7 cellular contexts compared by ENCODE assay signal in the genomic region with DNA sequence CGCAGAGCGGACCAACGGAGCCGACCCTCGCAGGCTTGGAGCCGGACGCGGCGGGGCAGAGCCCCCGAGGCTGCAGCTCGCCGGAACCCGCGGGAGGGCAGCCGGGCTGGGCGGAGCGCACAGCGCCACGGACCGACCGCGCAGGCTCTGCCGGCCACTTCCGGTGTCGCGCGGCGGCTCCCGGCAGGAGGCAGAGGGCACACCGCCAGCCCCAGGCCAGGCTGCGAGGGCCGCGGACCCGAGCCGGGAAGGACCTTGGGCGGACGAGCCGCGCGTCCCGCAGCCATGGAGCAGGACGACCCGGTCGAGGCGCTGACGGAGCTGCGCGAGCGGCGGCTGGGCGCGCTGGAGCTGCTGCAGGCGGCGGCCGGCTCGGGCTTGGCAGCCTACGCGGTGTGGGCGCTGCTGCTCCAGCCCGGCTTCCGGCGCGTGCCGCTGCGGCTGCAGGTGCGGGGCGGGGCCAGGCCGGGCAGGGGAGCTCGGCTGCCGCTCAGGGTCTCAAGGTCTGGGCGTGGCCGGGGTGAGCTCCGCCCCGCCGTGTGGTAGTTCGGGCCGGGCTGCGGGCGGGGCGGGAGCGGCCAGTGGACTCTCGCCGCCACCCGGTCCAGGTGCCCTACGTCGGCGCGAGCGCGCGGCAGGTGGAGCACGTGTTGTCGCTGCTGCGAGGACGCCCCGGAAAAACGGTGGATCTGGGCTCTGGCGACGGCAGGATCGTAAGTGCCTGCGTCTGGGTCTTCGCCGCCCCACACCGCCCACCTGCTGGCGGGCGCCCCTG. TPM values are rescaled to one million over a fixed set of nuclear protein-coding genes. Genes with fewer than 3 reads are reported as not detected.
A peak's percentile ranks its signal among the peaks of the same experiment; 100 is the strongest.
DNase-seq lines count a peak whose midpoint lies in the region; ATAC-seq and TF ChIP-seq lines count a peak whose summit lies in the region.

Gene ANTKMT, plus strand, starts transcription at position 157 of the 775 bp plus-strand sequence. Its CDS starts 129 bp downstream, at position 286.

- peak within 1 kb of the TSS; percentile 96 for H3K27ac ChIP-seq in hepatocyte

- peak within 1 kb of the TSS; percentile 100 for H3K4me2 ChIP-seq in hepatocyte

- peak; percentile 96 for TF ChIP-seq POLR2A in GM15510 (IDR thresholded peaks at IDR 0.05; ENCODE audit: borderline replicate concordance, extremely low read depth, insufficient read length)

- DNase-seq in NCI-H1105 treated with DMSO at 0.1 percent for 48 hours (lab: John Stamatoyannopoulos, UW), result peak; percentile 61
- peak; percentile 48 for DNase-seq in T-helper 22 cell (ENCODE audit: low read depth)
- DNase-seq in astrocyte of the hippocampus (ENCODE audit: low read depth, low spot score), result peak; percentile 91
- peak; percentile 94 for DNase-seq in hepatocyte (ENCODE audit: low spot score)
- no peak for DNase-seq in retinal pigment epithelial cell (ENCODE audit: low read depth)

- H2AFZ ChIP-seq in hepatocyte, result peak within 1 kb of the TSS; percentile 97

- H3K36me3 ChIP-seq in hepatocyte (replicated peaks; ENCODE audit: insufficient read depth, low read depth), result no peaks in the 10 kb centered on the region

- TF ChIP-seq CTCF in hepatocyte (IDR thresholded peaks at IDR 0.05; ENCODE audit: poor library complexity) (no peak), retinal pigment epithelial cell (conservative IDR thresholded peaks at IDR 0.05; ENCODE audit: low read depth, low read length) (no peak)

- WGBS in hepatocyte (ENCODE audit: low lambda C conversion rate, missing lambda C conversion rate), result 14% methylated on average over 78 of the region's 106 CpGs

- no peaks in the 10 kb centered on the region for H3K79me2 ChIP-seq in hepatocyte

- H3K4me3 ChIP-seq in hepatocyte, result peak within 1 kb of the TSS; percentile 98
- H3K4me3 ChIP-seq in retinal pigment epithelial cell (ENCODE audit: low read length), result peak within 1 kb of the TSS; percentile 67

- ATAC-seq in HG02642 (IDR thresholded peaks at IDR 0.05; ENCODE audit: poor library complexity, unreplicated experiment), result peak; percentile 73

- H3K9me3 ChIP-seq in hepatocyte (ENCODE audit: low read depth), result no peaks in the 10 kb centered on the region

- H3K4me1 ChIP-seq in hepatocyte (ENCODE audit: insufficient read depth), result peaks cover 14% of the 10 kb centered on the region

- H3K9me2 ChIP-seq in hepatocyte (replicated peaks; ENCODE audit: insufficient read depth), result no peaks in the 10 kb centered on the region

- peaks cover 11% of the 10 kb centered on the region for H4K20me1 ChIP-seq in hepatocyte (ENCODE audit: insufficient read depth, poor library complexity, severe bottlenecking)

- peaks cover 8% of the 10 kb centered on the region for H3K27me3 ChIP-seq in hepatocyte

RNA-seq across cellular contexts. Expression of gene ANTKMT, which starts in this region (rescaled TPM):
- 32.0 and 38.8 TPM in 2 replicates for total RNA-seq in hepatocyte
- polyA plus RNA-seq in hepatocyte, result 81.0 and 81.8 TPM in 2 replicates
